27 cellular contexts compared by ENCODE assay signal in genomic region chr7:48528689-48529088, GRCh38.
DNase-seq lines count a peak whose midpoint lies in the region; ATAC-seq, FAIRE-seq and TF ChIP-seq lines count a peak whose summit lies in the region.
"Had no signal": no experiment of that assay in that cellular context is flagged by ENCODE, and none has a peak within 500 bp of the region (broad histone marks: within the 10 kb centered on the region; RNA-seq: fewer than 3 reads in every experiment).

No MANE protein-coding gene starts in this region.

- H3K9me3 ChIP-seq in neural progenitor cell (ENCODE audit: low read depth), result no peaks in the 10 kb centered on the region
- H3K9me3 ChIP-seq: esophagus squamous epithelium, Peyer's patch, vagina had no signal

- H3K27ac ChIP-seq in neural progenitor cell, result no peak overlapping the region
- H3K27ac ChIP-seq: esophagus squamous epithelium, GM23248, parathyroid adenoma, Peyer's patch, vagina had no signal

- no peak overlapping the region for H3K9ac ChIP-seq in neural progenitor cell
- H3K9ac ChIP-seq: GM23248, parathyroid adenoma had no signal

- peaks cover 5% of the 10 kb centered on the region for H3K27me3 Mint-ChIP-seq in neural progenitor cell (ENCODE audit: insufficient read depth, low read depth)
- H3K27me3 Mint-ChIP-seq: activated CD4-positive, alpha-beta T cell treated with anti-CD3 and anti-CD28 coated beads, Interleukin-2, amount 10 ng/mL, durations not matched to agents 24 days and 14 days; B cell had no signal

- no peaks in the 10 kb centered on the region for H3K27me3 ChIP-seq in neural progenitor cell
- H3K27me3 ChIP-seq: esophagus squamous epithelium, Peyer's patch, vagina had no signal

- H3F3A ChIP-seq in neural progenitor cell (ENCODE audit: low read depth), result no peaks in the 10 kb centered on the region

- H3K4me1 Mint-ChIP-seq in neural progenitor cell, result peaks cover 10% of the 10 kb centered on the region
- H3K4me1 Mint-ChIP-seq: activated CD4-positive, alpha-beta T cell treated with anti-CD3 and anti-CD28 coated beads, Interleukin-2, amount 10 ng/mL, durations not matched to agents 24 days and 14 days; B cell had no signal

- peaks cover 3% of the 10 kb centered on the region for H3K4me1 ChIP-seq in neural progenitor cell
- H3K4me1 ChIP-seq: esophagus squamous epithelium, parathyroid adenoma, Peyer's patch, vagina had no signal

- no peak overlapping the region for H3K4me3 ChIP-seq in GM12875 (ENCODE audit: low read depth, low read length)
- H3K4me3 ChIP-seq in neural progenitor cell, result no peak overlapping the region
- H3K4me3 ChIP-seq: esophagus squamous epithelium, GM23248, Peyer's patch, vagina had no signal

- DNase-seq in HT-29 (ENCODE audit: low spot score), result peak; percentile 27
- DNase-seq in SK-MEL-5 (ENCODE audit: low read depth, low spot score), result peak; percentile 8
- no peak for DNase-seq in neural progenitor cell (ENCODE audit: low spot score)
- DNase-seq in NCI-H146 treated with DMSO at 0.1 percent for 48 hours (lab: John Stamatoyannopoulos, UW; ENCODE audit: unreplicated experiment), result no peak
- no peak for DNase-seq in RCC 7860 (ENCODE audit: low spot score)
- DNase-seq: activated CD8-positive, alpha-beta memory T cell treated with anti-CD3 and anti-CD28 coated beads, Interleukin-2, amount 50 U/mL, for 48 hours; activated gamma-delta T cell; amygdala; Calu3; central memory CD4-positive, alpha-beta T cell; effector CD8-positive, alpha-beta T cell; esophagus squamous epithelium; GDM1; GM23248; IMR-90; NCI-H1048; NCI-H2081 treated with DMSO at 0.1 percent for 48 hours; Peyer's patch; stimulated activated CD4-positive, alpha-beta T cell treated with anti-CD3 and anti-CD28 coated beads, Interleukin-2, amount 100 ng/mL, for 24 hours had no signal

- ATAC-seq in GM21825 (IDR thresholded peaks at IDR 0.05; ENCODE audit: unreplicated experiment), result no peak
- ATAC-seq: SK-N-SH treated with all-trans-retinoic acid at 6 μM for 48 hours had no signal

- TF ChIP-seq CTCF in GM12875 (IDR thresholded peaks at IDR 0.05; ENCODE audit: borderline replicate concordance, insufficient read depth, low read depth, low read length) (0 out of 2 replicates have a peak, but pooled peaks have one; percentile 10), neural progenitor cell (IDR thresholded peaks at IDR 0.05) (peak; percentile 13)

- no peaks in the 10 kb centered on the region for H3K79me2 ChIP-seq in neural progenitor cell (ENCODE audit: low read depth)
- H3K79me2 ChIP-seq: parathyroid adenoma had no signal

- H4K20me1 ChIP-seq in neural progenitor cell (ENCODE audit: low read depth), result no peaks in the 10 kb centered on the region

- no peaks in the 10 kb centered on the region for H3K36me3 ChIP-seq in neural progenitor cell
- H3K36me3 ChIP-seq: esophagus squamous epithelium, Peyer's patch, vagina had no signal

- no peak overlapping the region for H2AFZ ChIP-seq in neural progenitor cell (replicated peaks)
- H2AFZ ChIP-seq: GM23248, parathyroid adenoma had no signal

- H3K9me3 Mint-ChIP-seq in neural progenitor cell, result peaks cover 3% of the 10 kb centered on the region
- H3K9me3 Mint-ChIP-seq: activated CD4-positive, alpha-beta T cell treated with anti-CD3 and anti-CD28 coated beads, Interleukin-2, amount 10 ng/mL, durations not matched to agents 24 days and 14 days had no signal

- no peak overlapping the region for H3K4me2 ChIP-seq in neural progenitor cell

- no peak for FAIRE-seq in RCC 7860 (lab: Jason Lieb, UNC)
- FAIRE-seq: TTC549 had no signal

- H3K36me3 Mint-ChIP-seq in neural progenitor cell, result no peaks in the 10 kb centered on the region

- no peak overlapping the region for H3K4me3 Mint-ChIP-seq in neural progenitor cell
- H3K4me3 Mint-ChIP-seq: activated CD4-positive, alpha-beta T cell treated with anti-CD3 and anti-CD28 coated beads, Interleukin-2, amount 10 ng/mL, durations not matched to agents 24 days and 14 days; B cell had no signal

- H3K27ac Mint-ChIP-seq in neural progenitor cell, result no peak overlapping the region
- H3K27ac Mint-ChIP-seq: activated CD4-positive, alpha-beta T cell treated with anti-CD3 and anti-CD28 coated beads, Interleukin-2, amount 10 ng/mL, durations not matched to agents 24 days and 14 days; B cell had no signal

- in situ Hi-C loops in SK-MEL-5 (cut with HindIII; ENCODE audit: low pct_unique_long_range_greater_than_20kb, low sequenced_read_pairs), result no loop called here

Comparison
In these comparisons a context has a peak if more than half of its experiments do, and no peak if none do; other contexts are left out.
1. DNase-seq: peak in HT-29 (single experiment) and SK-MEL-5 (single experiment); none in neural progenitor cell (single experiment), NCI-H146 treated with DMSO at 0.1 percent for 48 hours (single experiment) and RCC 7860 (single experiment).